ENCODE assay signal across 11 cellular contexts in the genomic region with DNA sequence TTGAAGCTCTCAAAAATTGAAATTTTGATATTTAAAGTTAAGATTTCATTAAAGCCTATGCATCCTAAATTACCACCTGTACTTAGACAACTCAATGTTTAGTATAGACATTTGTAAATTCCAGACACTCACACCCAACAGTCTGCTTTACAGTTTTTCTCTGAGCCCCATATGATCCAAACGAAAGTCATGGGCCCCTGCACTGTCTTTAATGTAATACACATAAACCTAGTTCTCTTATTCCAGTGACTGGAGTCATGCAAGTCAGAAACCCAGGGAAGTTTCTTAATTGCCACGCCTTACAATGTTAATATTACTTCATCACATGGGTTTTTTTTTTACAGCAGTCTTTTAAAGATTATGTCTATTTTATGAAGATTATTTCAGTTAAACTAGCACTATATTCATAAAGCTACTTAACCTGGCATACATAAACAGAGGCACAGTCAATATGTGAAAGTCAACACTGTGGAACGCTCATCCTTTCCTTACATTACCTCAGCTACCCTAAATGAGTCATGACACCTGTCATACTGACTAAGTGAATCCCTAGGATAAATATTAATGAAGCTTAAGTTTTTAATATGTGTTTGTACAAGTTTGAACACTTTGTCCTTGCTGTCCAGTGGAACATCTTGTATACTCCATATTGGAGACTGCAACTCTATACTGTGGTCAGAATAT.
DNase-seq lines count a peak whose midpoint lies in the region; ATAC-seq and TF ChIP-seq lines count a peak whose summit lies in the region.
"Had no signal": no experiment of that assay in that cellular context is flagged by ENCODE, and none has a peak within 500 bp of the region (broad histone marks: within the 10 kb centered on the region; RNA-seq: fewer than 3 reads in every experiment).

No MANE protein-coding gene starts in this region.

- 61 to 64% methylated on average over 3 of the region's 3 CpGs for WGBS in body of pancreas, 2 donors

- no peaks in the 10 kb centered on the region for H3K4me1 ChIP-seq in body of pancreas

- peak; percentile 59 for DNase-seq in ELR (ENCODE audit: low read depth)
- DNase-seq in body of pancreas = no peak
- DNase-seq in stimulated activated CD4-positive, alpha-beta T cell treated with anti-CD3 and anti-CD28 coated beads, Interleukin-4, amount 100 ng/mL, for 4 hours = no peak
- DNase-seq in NCI-H146 treated with DMSO at 0.1 percent for 48 hours (lab: John Stamatoyannopoulos, UW; ENCODE audit: unreplicated experiment) = no peak
- DNase-seq: mesendoderm, MV-4-11 had no signal

- no peaks in the 10 kb centered on the region for H3K9me3 Mint-ChIP-seq in activated T-helper 17 cell treated with anti-CD3 and anti-CD28 coated beads, Interleukin-2, amount 50 U/mL, for 72 hours

- no peak for TF ChIP-seq POLR2A in body of pancreas (IDR thresholded peaks at IDR 0.05)

- intact Hi-C loops in body of pancreas (cut with DNase I) = no loop called here

- TF ChIP-seq CTCF in body of pancreas (IDR thresholded peaks at IDR 0.05) = no peak

- H3K27ac ChIP-seq in body of pancreas = no peak overlapping the region
- H3K27ac ChIP-seq: cardiac muscle cell had no signal

- no peaks in the 10 kb centered on the region for H3K27me3 ChIP-seq in body of pancreas
- H3K27me3 ChIP-seq: cardiac muscle cell had no signal

- no peaks in the 10 kb centered on the region for H3K9me3 ChIP-seq in body of pancreas

- H3K36me3 ChIP-seq in body of pancreas (replicated peaks in 1 of 2; ENCODE audit: insufficient read depth in 1 of 2, low read depth in 2 of 2) = no peaks in the 10 kb centered on the region
- H3K36me3 ChIP-seq: cardiac muscle cell had no signal

- peaks cover 7% of the 10 kb centered on the region for H3K4me1 Mint-ChIP-seq in activated T-helper 17 cell treated with anti-CD3 and anti-CD28 coated beads, Interleukin-2, amount 50 U/mL, for 72 hours

- no peak overlapping the region for H3K4me3 ChIP-seq in body of pancreas
- H3K4me3 ChIP-seq: cardiac muscle cell had no signal

- peak overlapping the region; percentile 64 for H3K27ac Mint-ChIP-seq in activated T-helper 17 cell treated with anti-CD3 and anti-CD28 coated beads, Interleukin-2, amount 50 U/mL, for 72 hours

- ATAC-seq in GM19395 (IDR thresholded peaks at IDR 0.05; ENCODE audit: unreplicated experiment) = peak; percentile 84
- peak; percentile 75 for ATAC-seq in HG03095 (IDR thresholded peaks at IDR 0.05; ENCODE audit: unreplicated experiment)
- peak; percentile 97 for ATAC-seq in activated T-helper 17 cell treated with anti-CD3 and anti-CD28 coated beads, Interleukin-2, amount 50 U/mL, for 72 hours (replicated peaks)
- ATAC-seq in GM19328 (IDR thresholded peaks at IDR 0.05; ENCODE audit: unreplicated experiment) = no peak
- ATAC-seq in body of pancreas = no peak

- no peak overlapping the region for H3K4me3 Mint-ChIP-seq in activated T-helper 17 cell treated with anti-CD3 and anti-CD28 coated beads, Interleukin-2, amount 50 U/mL, for 72 hours

- H3K27me3 Mint-ChIP-seq in activated T-helper 17 cell treated with anti-CD3 and anti-CD28 coated beads, Interleukin-2, amount 50 U/mL, for 72 hours = peaks cover 13% of the 10 kb centered on the region

- no peaks in the 10 kb centered on the region for H3K36me3 Mint-ChIP-seq in activated T-helper 17 cell treated with anti-CD3 and anti-CD28 coated beads, Interleukin-2, amount 50 U/mL, for 72 hours (ENCODE audit: low read depth)

Comparison
In these comparisons a context has a peak if more than half of its experiments do, and no peak if none do; other contexts are left out.
1. ATAC-seq: peak in GM19395 (single experiment), HG03095 (single experiment) and activated T-helper 17 cell treated with anti-CD3 and anti-CD28 coated beads, Interleukin-2, amount 50 U/mL, for 72 hours (single experiment); none in GM19328 (single experiment) and body of pancreas (single experiment).